Comparison of ENCODE assay signal across 1 cellular context in the genomic region with DNA sequence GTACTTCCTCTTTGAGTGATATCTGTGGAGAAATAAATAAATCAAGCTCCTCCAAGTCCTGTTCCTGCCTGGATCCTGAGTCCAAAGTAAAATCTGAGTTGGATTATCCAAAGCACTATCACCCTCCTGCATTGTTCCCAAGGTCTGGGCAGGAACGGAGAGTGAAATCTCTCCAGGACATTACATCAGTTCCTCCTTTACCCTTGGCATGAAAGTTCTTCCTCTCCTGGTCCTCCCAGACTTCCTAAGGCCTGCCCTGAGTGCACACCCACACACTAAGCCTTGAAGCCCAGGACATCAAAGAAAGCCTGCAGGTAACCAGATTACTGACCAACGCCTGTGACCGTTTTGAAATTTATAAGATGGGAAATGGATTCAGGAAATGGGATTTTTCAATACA.
TF ChIP-seq lines count a peak whose summit lies in the region.

No MANE protein-coding gene starts in this region.

TF ChIP-seq in GM23338, 12 proteins besides CTCF, POLR2A, EP300 and RAD21 (continued from another document):
- TF ChIP-seq, protein P1, sequence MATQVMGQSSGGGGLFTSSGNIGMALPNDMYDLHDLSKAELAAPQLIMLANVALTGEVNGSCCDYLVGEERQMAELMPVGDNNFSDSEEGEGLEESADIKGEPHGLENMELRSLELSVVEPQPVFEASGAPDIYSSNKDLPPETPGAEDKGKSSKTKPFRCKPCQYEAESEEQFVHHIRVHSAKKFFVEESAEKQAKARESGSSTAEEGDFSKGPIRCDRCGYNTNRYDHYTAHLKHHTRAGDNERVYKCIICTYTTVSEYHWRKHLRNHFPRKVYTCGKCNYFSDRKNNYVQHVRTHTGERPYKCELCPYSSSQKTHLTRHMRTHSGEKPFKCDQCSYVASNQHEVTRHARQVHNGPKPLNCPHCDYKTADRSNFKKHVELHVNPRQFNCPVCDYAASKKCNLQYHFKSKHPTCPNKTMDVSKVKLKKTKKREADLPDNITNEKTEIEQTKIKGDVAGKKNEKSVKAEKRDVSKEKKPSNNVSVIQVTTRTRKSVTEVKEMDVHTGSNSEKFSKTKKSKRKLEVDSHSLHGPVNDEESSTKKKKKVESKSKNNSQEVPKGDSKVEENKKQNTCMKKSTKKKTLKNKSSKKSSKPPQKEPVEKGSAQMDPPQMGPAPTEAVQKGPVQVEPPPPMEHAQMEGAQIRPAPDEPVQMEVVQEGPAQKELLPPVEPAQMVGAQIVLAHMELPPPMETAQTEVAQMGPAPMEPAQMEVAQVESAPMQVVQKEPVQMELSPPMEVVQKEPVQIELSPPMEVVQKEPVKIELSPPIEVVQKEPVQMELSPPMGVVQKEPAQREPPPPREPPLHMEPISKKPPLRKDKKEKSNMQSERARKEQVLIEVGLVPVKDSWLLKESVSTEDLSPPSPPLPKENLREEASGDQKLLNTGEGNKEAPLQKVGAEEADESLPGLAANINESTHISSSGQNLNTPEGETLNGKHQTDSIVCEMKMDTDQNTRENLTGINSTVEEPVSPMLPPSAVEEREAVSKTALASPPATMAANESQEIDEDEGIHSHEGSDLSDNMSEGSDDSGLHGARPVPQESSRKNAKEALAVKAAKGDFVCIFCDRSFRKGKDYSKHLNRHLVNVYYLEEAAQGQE (IDR thresholded peaks at IDR 0.05; ENCODE audit: unreplicated experiment), result no peak
- TF ChIP-seq EZH2phosphoT487 (IDR thresholded peaks at IDR 0.05; ENCODE audit: unreplicated experiment) (no peak), EZH2 (IDR thresholded peaks at IDR 0.05; ENCODE audit: low read depth, unreplicated experiment) (no peak), STAT1 (IDR thresholded peaks at IDR 0.05; ENCODE audit: unreplicated experiment) (no peak)
